ENCODE assay signal across 1 cellular context in genomic region chr19:23255700-23256099, GRCh38.
TF ChIP-seq lines count a peak whose summit lies in the region.

No MANE protein-coding gene starts in this region.

TF ChIP-seq in HepG2, 621 proteins besides CTCF, POLR2A, EP300 and RAD21 (continued from another document):
- TF ChIP-seq TP53 (CRISPR knock-in tag; conservative IDR thresholded peaks at IDR 0.05) (no peak), FUBP1 (CRISPR knock-in tag; IDR thresholded peaks at IDR 0.05; ENCODE audit: borderline replicate concordance) (no peak), KAT2B (IDR thresholded peaks at IDR 0.05; ENCODE audit: borderline replicate concordance, low read depth, low read length) (no peak), CEBPB (IDR thresholded peaks at IDR 0.05; ENCODE audit: borderline replicate concordance, low read depth, low read length) (peak; percentile 81; the same call in 1 of the 2 replicates)
